20 cellular contexts compared by ENCODE assay signal in genomic region chr6:33036512-33036911, GRCh38. TPM values are rescaled to one million over a fixed set of nuclear protein-coding genes. Genes with fewer than 3 reads are reported as not detected.
DNase-seq lines count a peak whose midpoint lies in the region; ATAC-seq, FAIRE-seq and TF ChIP-seq lines count a peak whose summit lies in the region.
"Had no signal": no experiment of that assay in that cellular context is flagged by ENCODE, and none has a peak within 500 bp of the region (broad histone marks: within the 10 kb centered on the region; RNA-seq: fewer than 3 reads in every experiment).

No MANE protein-coding gene starts in this region.

- H3K36me3 ChIP-seq in liver (ENCODE audit: control insufficient read depth in 4 of 4, insufficient read depth in 3 of 4, low read depth in 1 of 4, low read length in 3 of 4), result no peaks in the 10 kb centered on the region
- no peaks in the 10 kb centered on the region for H3K36me3 ChIP-seq in HepG2 (replicated peaks in 1 of 2; ENCODE audit: control insufficient read depth in 1 of 2, insufficient read depth in 2 of 2, low read length in 2 of 2)
- H3K36me3 ChIP-seq: BLaER1 treated with 17β-estradiol and CSF1 and Interleukin-3, amounts not matched to agents 10 nM and 100 nM had no signal

- intact Hi-C loops in HepG2 (cut with micrococcal nuclease; ENCODE audit: unreplicated experiment), result no loop called here

- no peaks in the 10 kb centered on the region for H3K9me3 ChIP-seq in liver (ENCODE audit: control insufficient read depth in 4 of 4, low read length in 3 of 4)
- no peaks in the 10 kb centered on the region for H3K9me3 ChIP-seq in HepG2 (ENCODE audit: low read length)

- no peaks in the 10 kb centered on the region for H3K79me2 ChIP-seq in HepG2 (ENCODE audit: insufficient read depth, low read length)

- no peak overlapping the region for H3K4me3 Mint-ChIP-seq in type B pancreatic cell
- H3K4me3 Mint-ChIP-seq in glutamatergic neuron (ENCODE audit: unreplicated experiment), result no peak overlapping the region
- H3K4me3 Mint-ChIP-seq: CD8-positive, alpha-beta T cell; H9; IgD-negative memory B cell had no signal

- BruUV-seq in HepG2 (replicated peaks; lab: Mats Ljungman, UMichigan), result no TSS peak

- in situ Hi-C loops in HepG2 (cut with HindIII; ENCODE audit: extremely low pct_ligation_motif_present, low pct_unique_long_range_greater_than_20kb), result no loop called here

- no peak for TF ChIP-seq POLR2A in HepG2 (IDR thresholded peaks at IDR 0.05; ENCODE audit: insufficient read depth in 1 of 2, low read depth in 2 of 2, low read length in 2 of 2)

- H3K27ac ChIP-seq in liver (ENCODE audit: low read depth in 1 of 2, low read length in 2 of 2) (no peak overlapping the region), HepG2 (ENCODE audit: extremely low read length, insufficient read depth, low read length) (no peak overlapping the region)
- H3K27ac ChIP-seq: 22Rv1; BLaER1 treated with 17β-estradiol and CSF1 and Interleukin-3, amounts not matched to agents 10 nM and 100 nM; HL-60 had no signal

- ATAC-seq in HepG2 (no peak), left lobe of liver (peak; percentile 68)
- ATAC-seq: CD8-positive, alpha-beta T cell had no signal

- POLR2A ChIA-PET in HepG2 (lab: Yijun Ruan, JAX), result no interaction called here

- H3K4me1 ChIP-seq in liver (ENCODE audit: control insufficient read depth in 4 of 4, insufficient read depth in 4 of 4, low read length in 3 of 4) (peaks cover 3 to 6% (median 5%) of the 10 kb centered on the region in 4 donors), HepG2 (ENCODE audit: insufficient read depth, low read length) (no peaks in the 10 kb centered on the region)

- H3K9me3 Mint-ChIP-seq in type B pancreatic cell (no peaks in the 10 kb centered on the region), glutamatergic neuron (ENCODE audit: unreplicated experiment) (no peaks in the 10 kb centered on the region)

- no peak overlapping the region for H2AFZ ChIP-seq in HepG2 (ENCODE audit: low read length)

- no peaks in the 10 kb centered on the region for H3K36me3 Mint-ChIP-seq in type B pancreatic cell
- H3K36me3 Mint-ChIP-seq in glutamatergic neuron (ENCODE audit: unreplicated experiment), result peaks cover 9% of the 10 kb centered on the region
- H3K36me3 Mint-ChIP-seq: CD8-positive, alpha-beta T cell had no signal

- TF ChIP-seq CTCF in liver (IDR thresholded peaks at IDR 0.05; ENCODE audit: low read depth, low read length, missing input control), result no peak
- TF ChIP-seq CTCF in HepG2 (CRISPR knock-in tag; IDR thresholded peaks at IDR 0.05), result no peak
- peak; percentile 15 for TF ChIP-seq CTCF in type B pancreatic cell (conservative IDR thresholded peaks at IDR 0.05)
- no peak for TF ChIP-seq CTCF in glutamatergic neuron (IDR thresholded peaks at IDR 0.05; ENCODE audit: partially characterized antibody, unreplicated experiment)

- CTCF ChIA-PET in HepG2 (lab: Yijun Ruan, JAX; ENCODE audit: low intra/inter-chr PET ratio, low total read pairs), result no interaction called here

- no peaks in the 10 kb centered on the region for H3K4me1 Mint-ChIP-seq in type B pancreatic cell (ENCODE audit: unreplicated experiment)
- no peaks in the 10 kb centered on the region for H3K4me1 Mint-ChIP-seq in glutamatergic neuron (ENCODE audit: low read depth, unreplicated experiment)
- H3K4me1 Mint-ChIP-seq: H9 had no signal

- H3K27me3 ChIP-seq in liver (ENCODE audit: control insufficient read depth in 4 of 4, insufficient read depth in 4 of 4, low read length in 3 of 4), result no peaks in the 10 kb centered on the region
- no peaks in the 10 kb centered on the region for H3K27me3 ChIP-seq in HepG2 (ENCODE audit: control insufficient read depth in 1 of 2, insufficient read depth in 2 of 2, low read length in 2 of 2)
- H3K27me3 ChIP-seq: BLaER1 treated with 17β-estradiol and CSF1 and Interleukin-3, amounts not matched to agents 10 nM and 100 nM had no signal

- no peak for FAIRE-seq in HepG2 (lab: Jason Lieb, UNC)
- FAIRE-seq: H1 had no signal

- 34% methylated on average over 1 of the region's 1 CpG for WGBS in liver
- 0% methylated on average over 1 of the region's 1 CpG for WGBS in HepG2 (ENCODE audit: low lambda C conversion rate)

- no peak overlapping the region for H3K4me2 ChIP-seq in HepG2 (ENCODE audit: low read depth, low read length)
- H3K4me2 ChIP-seq: BLaER1 treated with 17β-estradiol and CSF1 and Interleukin-3, amounts not matched to agents 10 nM and 100 nM had no signal

- DNase-seq in HepG2 (ENCODE audit: low spot score), result no peak
- DNase-seq in left lobe of liver (ENCODE audit: low spot score), result no peak
- DNase-seq in type B pancreatic cell (ENCODE audit: extremely low spot score, unreplicated experiment), result no peak
- DNase-seq in glutamatergic neuron, result no peak
- no peak for DNase-seq in NCI-H1105 (lab: John Stamatoyannopoulos, UW)
- no peak for DNase-seq in 8988T
- DNase-seq: Calu3; CD8-positive, alpha-beta T cell; DMS79 treated with DMSO at 0.1 percent for 48 hours; GF-D8; H9; KBM-7 had no signal

- no peak overlapping the region for H3K4me3 ChIP-seq in liver (ENCODE audit: low read depth in 1 of 3, low read length in 3 of 3)
- H3K4me3 ChIP-seq in HepG2 (replicated peaks in 1 of 3; ENCODE audit: insufficient read depth in 1 of 3, low read depth in 2 of 3, low read length in 3 of 3), result no peak overlapping the region
- H3K4me3 ChIP-seq: BLaER1 treated with 17β-estradiol and CSF1 and Interleukin-3, amounts not matched to agents 10 nM and 100 nM had no signal

- TF ChIP-seq RAD21 in liver (IDR thresholded peaks at IDR 0.05), result no peak
- TF ChIP-seq RAD21 in HepG2 (CRISPR knock-in tag; IDR thresholded peaks at IDR 0.05), result no peak

- H3K9ac ChIP-seq in liver (ENCODE audit: low read depth in 1 of 2, low read length in 2 of 2) (no peak overlapping the region), HepG2 (ENCODE audit: insufficient read depth, low read depth, low read length) (no peak overlapping the region)
- H3K9ac ChIP-seq: BLaER1 treated with 17β-estradiol and CSF1 and Interleukin-3, amounts not matched to agents 10 nM and 100 nM had no signal

- H4K20me1 ChIP-seq in HepG2 (ENCODE audit: insufficient read depth, low read length), result no peaks in the 10 kb centered on the region
- H4K20me1 ChIP-seq: BLaER1 treated with 17β-estradiol and CSF1 and Interleukin-3, amounts not matched to agents 10 nM and 100 nM had no signal

- H3K27ac Mint-ChIP-seq in type B pancreatic cell, result no peak overlapping the region
- H3K27ac Mint-ChIP-seq in glutamatergic neuron (ENCODE audit: unreplicated experiment), result no peak overlapping the region
- H3K27ac Mint-ChIP-seq: CD8-positive, alpha-beta T cell; H9; IgD-negative memory B cell had no signal

- TF ChIP-seq EP300 in HepG2 (IDR thresholded peaks at IDR 0.05; ENCODE audit: low read depth in 2 of 2, low read length in 2 of 2) (no peak), HepG2 (CRISPR knock-in tag; IDR thresholded peaks at IDR 0.05; ENCODE audit: borderline replicate concordance) (no peak)

- H3K27me3 Mint-ChIP-seq in type B pancreatic cell (peaks cover 67% of the 10 kb centered on the region), glutamatergic neuron (ENCODE audit: unreplicated experiment) (no peaks in the 10 kb centered on the region)
- H3K27me3 Mint-ChIP-seq: IgD-negative memory B cell had no signal

RNA-seq across cellular contexts. Expression of gene HLA-DOA, which starts 27.1 kb away (rescaled TPM):
- total RNA-seq in liver (1 to 10 TPM; 1.3 to 3.0 TPM), HepG2 (2016; rRNA removed; fragmentation: Illumina TruSeq; extraction: Trizol) (0.07 and 0.09 TPM in 2 replicates), left lobe of liver (0.70 TPM), type B pancreatic cell (ENCODE audit: low replicate concordance) (0.52 and 2.5 TPM in 2 replicates), glutamatergic neuron (ENCODE audit: unreplicated experiment) (0.69 TPM)
- polyA plus RNA-seq in liver (1 to 10 TPM in 1 of 2 donors, under 1 TPM in 1; 0.69 to 1.9 TPM), HepG2 (2011; rRNA removed) (0.03 TPM in 1 of 2 replicates, not detected in the other)
- total RNA-seq in HepG2 (2016; cell fraction: cytosol; rRNA removed; fragmentation: Illumina TruSeq; extraction: Trizol; ENCODE audit: low read depth), result not detected in 2 replicates
- 0.04 TPM in 1 of 2 replicates, not detected in the other for total RNA-seq in HepG2 (2016; cell fraction: insoluble cytoplasmic fraction; rRNA removed; fragmentation: Illumina TruSeq; extraction: Trizol)
- 0.06 TPM in 1 of 2 replicates, not detected in the other for total RNA-seq in HepG2 (2016; cell fraction: membrane; rRNA removed; fragmentation: Illumina TruSeq; extraction: Trizol)
- 0.09 TPM in 1 of 2 replicates, not detected in the other for total RNA-seq in HepG2 (2016; cell fraction: nucleus; rRNA removed; fragmentation: Illumina TruSeq; extraction: Trizol)
- 0.04 TPM in 1 of 2 replicates, not detected in the other for polyA plus RNA-seq in HepG2 (2011; cell fraction: cytosol; rRNA removed)
- not detected in 2 replicates for polyA plus RNA-seq in HepG2 (2011; cell fraction: nucleus; rRNA removed)
- not detected in 2 replicates for polyA plus RNA-seq in HepG2 (2012)
- not detected in 2 replicates for polyA plus RNA-seq in HepG2 (2016; cell fraction: cytosol; fragmentation: Illumina TruSeq; extraction: Trizol; ENCODE audit: low read depth)
- polyA plus RNA-seq in HepG2 (2016; cell fraction: insoluble cytoplasmic fraction; fragmentation: Illumina TruSeq; extraction: Trizol; ENCODE audit: low read depth), result 0.07 TPM in 1 of 2 replicates, not detected in the other
- polyA plus RNA-seq in HepG2 (2016; cell fraction: membrane; fragmentation: Illumina TruSeq; extraction: Trizol; ENCODE audit: low read depth), result not detected in 2 replicates
- polyA plus RNA-seq in HepG2 (2016; cell fraction: nucleus; fragmentation: Illumina TruSeq; extraction: Trizol; ENCODE audit: insufficient read depth, low read depth), result 0.63 TPM in 1 of 2 replicates, not detected in the other
- 0.30 TPM in 1 of 2 replicates, not detected in the other for polyA minus RNA-seq in HepG2 (2011; rRNA and poly(A)+ RNA removed; ENCODE audit: low replicate concordance)
- polyA minus RNA-seq in HepG2 (2011; cell fraction: cytosol; rRNA and poly(A)+ RNA removed), result not detected in 2 replicates
- not detected in 2 replicates for polyA minus RNA-seq in HepG2 (2011; cell fraction: nucleus; rRNA and poly(A)+ RNA removed)
- total RNA-seq: HT1080 had no signal
- polyA plus RNA-seq: AG04450 had no signal

RNA-seq across cellular contexts. Expression of gene HLA-DPA1, which starts 36.9 kb away (rescaled TPM):
- total RNA-seq in liver, result 10 to 100 TPM; 27.3 to 31.2 TPM
- polyA plus RNA-seq in liver, result 10 to 100 TPM; 12.0 to 49.3 TPM
- total RNA-seq in HepG2 (2016; rRNA removed; fragmentation: Illumina TruSeq; extraction: Trizol), result not detected in 2 replicates
- not detected in 2 replicates for total RNA-seq in HepG2 (2016; cell fraction: cytosol; rRNA removed; fragmentation: Illumina TruSeq; extraction: Trizol; ENCODE audit: low read depth)
- not detected in 2 replicates for total RNA-seq in HepG2 (2016; cell fraction: insoluble cytoplasmic fraction; rRNA removed; fragmentation: Illumina TruSeq; extraction: Trizol)
- not detected in 2 replicates for total RNA-seq in HepG2 (2016; cell fraction: membrane; rRNA removed; fragmentation: Illumina TruSeq; extraction: Trizol)
- not detected in 2 replicates for total RNA-seq in HepG2 (2016; cell fraction: nucleus; rRNA removed; fragmentation: Illumina TruSeq; extraction: Trizol)
- not detected in 2 replicates for polyA plus RNA-seq in HepG2 (2011; rRNA removed)
- 0.05 and 0.18 TPM in 2 replicates for polyA plus RNA-seq in HepG2 (2011; cell fraction: cytosol; rRNA removed)
- not detected in 2 replicates for polyA plus RNA-seq in HepG2 (2011; cell fraction: nucleus; rRNA removed)
- not detected in 2 replicates for polyA plus RNA-seq in HepG2 (2012)
- polyA plus RNA-seq in HepG2 (2016; cell fraction: cytosol; fragmentation: Illumina TruSeq; extraction: Trizol; ENCODE audit: low read depth), result not detected in 2 replicates
- not detected in 2 replicates for polyA plus RNA-seq in HepG2 (2016; cell fraction: insoluble cytoplasmic fraction; fragmentation: Illumina TruSeq; extraction: Trizol; ENCODE audit: low read depth)
- polyA plus RNA-seq in HepG2 (2016; cell fraction: membrane; fragmentation: Illumina TruSeq; extraction: Trizol; ENCODE audit: low read depth), result not detected in 2 replicates
- polyA plus RNA-seq in HepG2 (2016; cell fraction: nucleus; fragmentation: Illumina TruSeq; extraction: Trizol; ENCODE audit: insufficient read depth, low read depth), result not detected in 2 replicates
- 0.77 TPM in 1 of 2 replicates, not detected in the other for polyA minus RNA-seq in HepG2 (2011; rRNA and poly(A)+ RNA removed; ENCODE audit: low replicate concordance)
- not detected in 2 replicates for polyA minus RNA-seq in HepG2 (2011; cell fraction: cytosol; rRNA and poly(A)+ RNA removed)
- not detected in 2 replicates for polyA minus RNA-seq in HepG2 (2011; cell fraction: nucleus; rRNA and poly(A)+ RNA removed)
- total RNA-seq in left lobe of liver, result 10.8 TPM
- 1.3 and 2.6 TPM in 2 replicates for total RNA-seq in type B pancreatic cell (ENCODE audit: low replicate concordance)
- 1.0 TPM for total RNA-seq in glutamatergic neuron (ENCODE audit: unreplicated experiment)

RNA-seq across cellular contexts. Expression of gene HLA-DPB1, which starts 39.3 kb away (rescaled TPM):
- 10 to 100 TPM; 23.4 to 24.5 TPM for total RNA-seq in liver
- polyA plus RNA-seq in liver, result 10 to 100 TPM; 15.5 to 37.8 TPM
- total RNA-seq in HepG2 (2016; rRNA removed; fragmentation: Illumina TruSeq; extraction: Trizol), result not detected in 2 replicates
- not detected in 2 replicates for total RNA-seq in HepG2 (2016; cell fraction: cytosol; rRNA removed; fragmentation: Illumina TruSeq; extraction: Trizol; ENCODE audit: low read depth)
- not detected in 2 replicates for total RNA-seq in HepG2 (2016; cell fraction: insoluble cytoplasmic fraction; rRNA removed; fragmentation: Illumina TruSeq; extraction: Trizol)
- not detected in 2 replicates for total RNA-seq in HepG2 (2016; cell fraction: membrane; rRNA removed; fragmentation: Illumina TruSeq; extraction: Trizol)
- not detected in 2 replicates for total RNA-seq in HepG2 (2016; cell fraction: nucleus; rRNA removed; fragmentation: Illumina TruSeq; extraction: Trizol)
- polyA plus RNA-seq in HepG2 (2011; rRNA removed), result not detected in 2 replicates
- 0.09 TPM in 1 of 2 replicates, not detected in the other for polyA plus RNA-seq in HepG2 (2011; cell fraction: cytosol; rRNA removed)
- polyA plus RNA-seq in HepG2 (2011; cell fraction: nucleus; rRNA removed), result 0.21 and 0.23 TPM in 2 replicates
- not detected in 2 replicates for polyA plus RNA-seq in HepG2 (2012)
- polyA plus RNA-seq in HepG2 (2016; cell fraction: cytosol; fragmentation: Illumina TruSeq; extraction: Trizol; ENCODE audit: low read depth), result not detected in 2 replicates
- polyA plus RNA-seq in HepG2 (2016; cell fraction: insoluble cytoplasmic fraction; fragmentation: Illumina TruSeq; extraction: Trizol; ENCODE audit: low read depth), result not detected in 2 replicates
- not detected in 2 replicates for polyA plus RNA-seq in HepG2 (2016; cell fraction: membrane; fragmentation: Illumina TruSeq; extraction: Trizol; ENCODE audit: low read depth)
- not detected in 2 replicates for polyA plus RNA-seq in HepG2 (2016; cell fraction: nucleus; fragmentation: Illumina TruSeq; extraction: Trizol; ENCODE audit: insufficient read depth, low read depth)
- 0.63 TPM in 1 of 2 replicates, not detected in the other for polyA minus RNA-seq in HepG2 (2011; rRNA and poly(A)+ RNA removed; ENCODE audit: low replicate concordance)
- polyA minus RNA-seq in HepG2 (2011; cell fraction: cytosol; rRNA and poly(A)+ RNA removed), result not detected in 2 replicates
- not detected in 2 replicates for polyA minus RNA-seq in HepG2 (2011; cell fraction: nucleus; rRNA and poly(A)+ RNA removed)
- total RNA-seq in left lobe of liver, result 11.3 TPM
- 10.9 and 27.3 TPM in 2 replicates for total RNA-seq in type B pancreatic cell (ENCODE audit: low replicate concordance)
- 4.7 TPM for total RNA-seq in glutamatergic neuron (ENCODE audit: unreplicated experiment)
